In the genomic region with DNA sequence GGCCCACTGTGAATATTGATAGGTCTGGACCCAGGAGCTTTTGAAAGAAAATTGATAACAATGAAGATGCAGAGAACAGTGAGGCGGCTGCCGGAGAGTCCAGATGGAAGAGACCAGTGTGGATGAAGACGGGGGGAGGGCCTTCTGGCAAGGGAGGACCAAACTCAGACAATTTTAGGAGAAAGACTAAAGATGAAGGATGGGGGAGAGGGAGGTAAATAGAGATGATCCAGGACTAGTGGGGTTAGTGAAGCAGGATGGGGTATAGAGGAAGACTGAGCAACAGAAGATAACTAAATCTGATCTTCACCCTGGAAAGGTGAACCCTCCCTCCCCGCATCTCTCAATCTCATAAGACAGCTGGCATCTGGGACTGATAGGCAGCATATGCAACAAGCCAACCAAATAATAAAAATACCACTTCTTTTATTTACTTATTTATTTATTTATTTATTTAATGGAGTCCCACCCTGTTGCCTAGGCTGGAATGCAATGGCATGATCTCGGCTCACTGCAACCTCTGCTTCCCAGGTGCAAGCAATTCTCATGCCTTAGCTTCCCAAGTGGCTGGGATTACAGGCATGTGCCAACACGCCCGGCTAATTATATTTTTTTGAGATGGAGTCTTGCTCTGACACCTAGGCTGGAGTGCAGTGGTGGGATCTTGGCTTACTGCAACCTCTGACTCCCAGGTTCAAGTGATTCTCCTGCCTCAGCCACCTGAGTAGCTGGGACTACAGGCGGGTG, we compare ENCODE assay signal across 30 cellular contexts. TPM values are rescaled to one million over a fixed set of nuclear protein-coding genes. Genes with fewer than 3 reads are reported as not detected.
A peak's percentile ranks its signal among the peaks of the same experiment; 100 is the strongest.
DNase-seq lines count a peak whose midpoint lies in the region; ATAC-seq, FAIRE-seq and TF ChIP-seq lines count a peak whose summit lies in the region.
"Had no signal": no experiment of that assay in that cellular context is flagged by ENCODE, and none has a peak within 500 bp of the region (broad histone marks: within the 10 kb centered on the region; RNA-seq: fewer than 3 reads in every experiment).

No MANE protein-coding gene starts in this region.

- H3K4me3 ChIP-seq in neural progenitor cell (no peak overlapping the region), psoas muscle (no peak overlapping the region)
- H3K4me3 ChIP-seq: dorsolateral prefrontal cortex, lower lobe of right lung, spleen, upper lobe of right lung had no signal

- no peak overlapping the region for H3K4me2 ChIP-seq in neural progenitor cell

- H3K9me3 Mint-ChIP-seq in WTC11 (no peaks in the 10 kb centered on the region), neural progenitor cell (no peaks in the 10 kb centered on the region)

- H3K4me3 Mint-ChIP-seq in WTC11: no peak overlapping the region
- no peak overlapping the region for H3K4me3 Mint-ChIP-seq in neural progenitor cell

- no peak overlapping the region for H3K9ac ChIP-seq in neural progenitor cell

- peak overlapping the region; percentile 87; the same call in 1 of the 2 replicates for H3K27ac Mint-ChIP-seq in WTC11
- H3K27ac Mint-ChIP-seq in neural progenitor cell: peak overlapping the region; percentile 86

- no peak overlapping the region for H2AFZ ChIP-seq in neural progenitor cell (replicated peaks)

- no peak for TF ChIP-seq POLR2A in GM12892 (IDR thresholded peaks at IDR 0.05; ENCODE audit: low read depth, low read length)

- WGBS in psoas muscle, 3 donors: 77 to 80% (median 79%) methylated on average over 8 of the region's 8 CpGs

- POLR2A ChIA-PET in WTC11 (lab: Charles Lee): no interaction called here

- H3K4me1 Mint-ChIP-seq in WTC11 (peaks cover 5% of the 10 kb centered on the region), neural progenitor cell (peaks cover 6% of the 10 kb centered on the region)

- H3K27me3 ChIP-seq in neural progenitor cell (no peaks in the 10 kb centered on the region), psoas muscle (ENCODE audit: insufficient read depth in 3 of 3, low read length in 2 of 3) (no peaks in the 10 kb centered on the region)
- H3K27me3 ChIP-seq: dorsolateral prefrontal cortex, spleen, upper lobe of right lung had no signal

- CTCF ChIA-PET in WTC11 (lab: Charles Lee): interaction anchor here (0.8 to 3.1 kb wide), 2 partner anchors 15 to 17 kb away, joined by 3 to 10 read pairs; no protein-coding TSS in a partner anchor

- TF ChIP-seq CTCF in WTC11 (IDR thresholded peaks at IDR 0.05): no peak
- TF ChIP-seq CTCF in neural progenitor cell (IDR thresholded peaks at IDR 0.05): no peak
- TF ChIP-seq CTCF in psoas muscle (IDR thresholded peaks at IDR 0.05): no peak

- H3K79me2 ChIP-seq in neural progenitor cell (ENCODE audit: low read depth): peaks cover 8% of the 10 kb centered on the region

- H3K9me3 ChIP-seq in neural progenitor cell (ENCODE audit: low read depth) (no peaks in the 10 kb centered on the region), psoas muscle (no peaks in the 10 kb centered on the region)
- H3K9me3 ChIP-seq: Caco-2, lower lobe of right lung, spleen, upper lobe of right lung had no signal

- H3K36me3 ChIP-seq in neural progenitor cell (peaks cover 3% of the 10 kb centered on the region), psoas muscle (ENCODE audit: insufficient read depth in 1 of 2, low read depth in 1 of 2) (peaks cover 13 to 55% of the 10 kb centered on the region in 2 donors)

- peak in 2 of 3 experiments; percentile 20 to 54 for DNase-seq in NCI-H1417 (lab: John Stamatoyannopoulos, UW)
- DNase-seq in NCI-H1417 treated with DMSO at 0.1 percent for 48 hours (lab: John Stamatoyannopoulos, UW): no peak
- DNase-seq in NCI-H1105 (lab: John Stamatoyannopoulos, UW): peak; percentile 33
- no peak for DNase-seq in WTC11 (ENCODE audit: low spot score)
- DNase-seq in neural progenitor cell (ENCODE audit: low spot score): no peak
- DNase-seq in GM12892 (ENCODE audit: insufficient read length): no peak
- DNase-seq in psoas muscle: no peak
- no peak for DNase-seq in germinal center (ENCODE audit: low spot score)
- DNase-seq: activated CD4-positive, alpha-beta T cell treated with anti-CD3 and anti-CD28 coated beads for 48 hours; activated effector memory CD4-positive, alpha-beta T cell treated with Interleukin-2 at 50 U/mL for 16 hours; Caco-2; central memory CD4-positive, alpha-beta T cell; dorsolateral prefrontal cortex; foreskin melanocyte; KBM-7; kidney; lower lobe of right lung; MV-4-11; NCI-H1930; NCI-H510A treated with DMSO at 0.1 percent for 48 hours; occipital lobe; retina; SHP77; spleen; stimulated activated CD4-positive, alpha-beta T cell treated with anti-CD3 and anti-CD28 coated beads, Interleukin-4, amount 100 ng/mL, for 4 hours; upper lobe of right lung had no signal

- H3K4me1 ChIP-seq in neural progenitor cell: peaks cover 3% of the 10 kb centered on the region
- no peaks in the 10 kb centered on the region for H3K4me1 ChIP-seq in psoas muscle
- H3K4me1 ChIP-seq: Caco-2, lower lobe of right lung, upper lobe of right lung had no signal

- H3K27ac ChIP-seq in neural progenitor cell: peak overlapping the region; percentile 53
- no peak overlapping the region for H3K27ac ChIP-seq in psoas muscle
- H3K27ac ChIP-seq: lower lobe of right lung, upper lobe of right lung had no signal

- peaks cover 3% of the 10 kb centered on the region for H4K20me1 ChIP-seq in neural progenitor cell (ENCODE audit: low read depth)

- no peak for ATAC-seq in WTC11
- no peak for ATAC-seq in psoas muscle
- ATAC-seq: lower lobe of right lung, upper lobe of right lung had no signal

- H3K36me3 Mint-ChIP-seq in WTC11 (peaks cover 42% of the 10 kb centered on the region), neural progenitor cell (peaks cover 16% of the 10 kb centered on the region)

- no peak for FAIRE-seq in GM12892 (lab: Jason Lieb, UNC)
- FAIRE-seq: G401.6, H1, kidney had no signal

- peaks cover 13% of the 10 kb centered on the region for H3F3A ChIP-seq in neural progenitor cell (ENCODE audit: low read depth)

- intact Hi-C loops in psoas muscle (cut with DNase I): no loop called here

- H3K27me3 Mint-ChIP-seq in WTC11 (ENCODE audit: low read depth) (no peaks in the 10 kb centered on the region), neural progenitor cell (ENCODE audit: insufficient read depth, low read depth) (peaks cover 3% of the 10 kb centered on the region)

TF ChIP-seq in WTC11, 78 proteins besides CTCF, POLR2A, EP300 and RAD21:
- no peak for TF ChIP-seq ZNF671 (CRISPR knock-in tag; IDR thresholded peaks at IDR 0.05)
- TF ChIP-seq ZNF219 (CRISPR knock-in tag; IDR thresholded peaks at IDR 0.05; ENCODE audit: borderline replicate concordance): no peak
- TF ChIP-seq FOXJ3 (CRISPR knock-in tag; IDR thresholded peaks at IDR 0.05; ENCODE audit: borderline replicate concordance): no peak
- TF ChIP-seq ELF4 (CRISPR knock-in tag; IDR thresholded peaks at IDR 0.05; ENCODE audit: low read depth): no peak
- no peak for TF ChIP-seq PRRX2 (CRISPR knock-in tag; IDR thresholded peaks at IDR 0.05)
- no peak for TF ChIP-seq OVOL2 (CRISPR knock-in tag; IDR thresholded peaks at IDR 0.05; ENCODE audit: borderline replicate concordance)
- TF ChIP-seq CBFB (CRISPR knock-in tag; IDR thresholded peaks at IDR 0.05; ENCODE audit: low read depth): no peak
- TF ChIP-seq GTF2I (CRISPR knock-in tag; conservative IDR thresholded peaks at IDR 0.05): no peak

RNA-seq across cellular contexts. Expression of a gene that starts 10.5 kb away (rescaled TPM):
- total RNA-seq in WTC11 (2021) (237 to 243 TPM (median 241 TPM) in 3 replicates), neural progenitor cell (ENCODE audit: low replicate concordance) (204 and 220 TPM in 2 replicates), psoas muscle (100 to 1,000 TPM; 174 to 238 (median 189) TPM)
- polyA plus RNA-seq in GM12892 (2012; ENCODE audit: missing spikeins): 260 TPM
- 100 to 1,000 TPM; 260 to 506 (median 336) TPM for polyA plus RNA-seq in psoas muscle

RNA-seq across cellular contexts. Expression of a gene that starts 10.6 kb away (rescaled TPM):
- total RNA-seq in WTC11 (2021) (10.3 to 11.9 TPM (median 11.4 TPM) in 3 replicates), neural progenitor cell (ENCODE audit: low replicate concordance) (6.0 and 13.7 TPM in 2 replicates), psoas muscle (1 to 10 TPM; 2.6 to 7.7 (median 4.5) TPM)
- polyA plus RNA-seq in GM12892 (2012; ENCODE audit: missing spikeins): 7.5 TPM
- polyA plus RNA-seq in psoas muscle: 1 to 10 TPM; 4.6 to 9.8 (median 7.1) TPM

RNA-seq across cellular contexts. Expression of a gene that starts 14.3 kb away (rescaled TPM):
- 5.4 to 7.4 TPM (median 7.1 TPM) in 3 replicates for total RNA-seq in WTC11 (2021)
- total RNA-seq in neural progenitor cell (ENCODE audit: low replicate concordance): 0.17 and 5.3 TPM in 2 replicates
- polyA plus RNA-seq in GM12892 (2012; ENCODE audit: missing spikeins): not detected
- 1 to 10 TPM; 2.0 to 6.2 (median 3.3) TPM for total RNA-seq in psoas muscle
- 1 to 10 TPM; 3.1 to 5.2 (median 3.7) TPM for polyA plus RNA-seq in psoas muscle

RNA-seq across cellular contexts. Expression of a gene that starts 18.3 kb away (rescaled TPM):
- 51.0 to 60.5 TPM (median 57.0 TPM) in 3 replicates for total RNA-seq in WTC11 (2021)
- 0.32 and 0.77 TPM in 2 replicates for total RNA-seq in neural progenitor cell (ENCODE audit: low replicate concordance)
- polyA plus RNA-seq in GM12892 (2012; ENCODE audit: missing spikeins): 60.3 TPM
- total RNA-seq in psoas muscle: under 1 TPM; 0.77 to 0.89 (median 0.82) TPM
- under 1 TPM; 0.10 to 0.27 (median 0.26) TPM for polyA plus RNA-seq in psoas muscle
- total RNA-seq: A172, occipital lobe had no signal

RNA-seq across cellular contexts. Expression of a gene that starts 23.8 kb away (rescaled TPM):
- total RNA-seq in WTC11 (2021) (not detected in 3 replicates), neural progenitor cell (ENCODE audit: low replicate concordance) (not detected in 2 replicates), psoas muscle (not detected)
- polyA plus RNA-seq in GM12892 (2012; ENCODE audit: missing spikeins): 0.51 TPM
- polyA plus RNA-seq in psoas muscle: under 1 TPM in 1 of 3 donors, not detected in 2; 0.04 TPM
- total RNA-seq: A172, Caco-2, H1, kidney, occipital lobe, spleen, subcutaneous adipose tissue, upper lobe of right lung had no signal
- polyA plus RNA-seq: H1 had no signal

Comparison
In these comparisons a context has a peak if more than half of its experiments do, and no peak if none do; other contexts are left out.
1. DNase-seq: peak in NCI-H1417 (2 of 3) and NCI-H1105 (single experiment); none in NCI-H1417 treated with DMSO at 0.1 percent for 48 hours (single experiment), WTC11 (single experiment), neural progenitor cell (single experiment), GM12892 (single experiment), psoas muscle (0 of 2) and germinal center (single experiment).